In the genomic region with DNA sequence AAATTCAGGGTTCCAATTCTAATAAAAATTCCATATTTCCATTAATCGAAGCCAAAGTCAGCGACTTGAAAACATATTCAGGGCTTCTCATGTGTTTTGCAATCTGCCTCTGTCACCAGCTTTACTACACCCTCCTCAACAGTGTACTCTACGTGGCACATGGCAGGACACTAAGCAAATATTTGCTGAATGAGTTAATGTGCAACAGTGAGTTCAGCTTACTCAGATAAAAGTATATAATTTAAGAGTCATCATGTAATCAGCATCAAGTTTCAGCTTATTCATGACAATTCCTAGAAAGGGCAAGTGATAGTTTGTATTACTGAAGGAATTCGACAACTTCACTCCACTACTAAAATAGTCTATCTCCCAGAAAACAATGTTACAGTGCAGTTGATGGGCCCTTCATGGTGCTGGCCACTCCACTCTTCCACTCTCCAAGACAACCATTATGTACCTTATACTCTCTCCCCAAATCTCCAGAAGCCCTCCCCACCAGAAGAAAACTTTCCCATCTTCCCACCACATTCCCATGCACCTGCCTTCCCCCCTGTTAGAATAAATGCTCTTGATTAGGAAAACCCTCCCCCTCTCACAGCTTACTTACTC, we compare ENCODE assay signal across 14 cellular contexts.
DNase-seq lines count a peak whose midpoint lies in the region; ATAC-seq, FAIRE-seq and TF ChIP-seq lines count a peak whose summit lies in the region.
"Had no signal": no experiment of that assay in that cellular context is flagged by ENCODE, and none has a peak within 500 bp of the region (broad histone marks: within the 10 kb centered on the region; RNA-seq: fewer than 3 reads in every experiment).

No MANE protein-coding gene starts in this region.

- H3K36me3 Mint-ChIP-seq in T-helper 17 cell (ENCODE audit: low read depth) = peaks cover 2% of the 10 kb centered on the region
- H3K36me3 Mint-ChIP-seq: CD4-positive, alpha-beta memory T cell had no signal

- peaks cover 19% of the 10 kb centered on the region for H3K27me3 Mint-ChIP-seq in T-helper 17 cell

- DNase-seq in AG04449 (ENCODE audit: low read depth, low spot score) = peak; percentile 65
- DNase-seq in HS-5 (ENCODE audit: low read depth) = peak; percentile 76
- DNase-seq in SW480 (ENCODE audit: low spot score) = peak; percentile 5
- no peak for DNase-seq in T-helper 17 cell
- DNase-seq: CD4-positive, alpha-beta memory T cell; left cardiac atrium; MV-4-11; stimulated activated naive CD8-positive, alpha-beta T cell treated with anti-CD3 and anti-CD28 coated beads, Interleukin-15, Interleukin-2, amounts not matched to agents 100 U/mL and 50 U/mL, for 24 hours had no signal

- H3K9me3 ChIP-seq in T-helper 17 cell (ENCODE audit: control insufficient read depth, low read length, poor library complexity, severe bottlenecking) = no peaks in the 10 kb centered on the region

- ATAC-seq in GM21367 (IDR thresholded peaks at IDR 0.05; ENCODE audit: unreplicated experiment) (no peak), GM18868 (IDR thresholded peaks at IDR 0.05; ENCODE audit: unreplicated experiment) (no peak), T-helper 17 cell (no peak), GM18907 (IDR thresholded peaks at IDR 0.05; ENCODE audit: unreplicated experiment) (no peak)
- ATAC-seq: stimulated activated naive CD8-positive, alpha-beta T cell treated with anti-CD3 and anti-CD28 coated beads, Interleukin-15, Interleukin-2, amounts not matched to agents 100 U/mL and 50 U/mL, for 24 hours had no signal

- TF ChIP-seq CTCF in AG04449 (IDR thresholded peaks at IDR 0.05; ENCODE audit: insufficient read depth, low read length, missing control alignments) = no peak

- no peak overlapping the region for H3K4me3 Mint-ChIP-seq in T-helper 17 cell
- H3K4me3 Mint-ChIP-seq: CD4-positive, alpha-beta memory T cell had no signal

- H3K27ac Mint-ChIP-seq in T-helper 17 cell = no peak overlapping the region
- H3K27ac Mint-ChIP-seq: CD4-positive, alpha-beta memory T cell had no signal

- no peak overlapping the region for H3K4me3 ChIP-seq in AG04449 (ENCODE audit: low read depth, low read length)
- H3K4me3 ChIP-seq: SK-N-MC, skin epidermis had no signal

- POLR2A ChIA-PET in AG04449 (lab: Yijun Ruan, JAX) = interaction anchor here (0.7 kb wide), 1 partner anchor 212 kb away, joined by 3 read pairs; no protein-coding TSS in a partner anchor

- CTCF ChIA-PET in AG04449 (lab: Yijun Ruan, JAX) = interaction anchor here (1.1 to 1.9 kb wide), 2 partner anchors 9 to 222 kb away, joined by 3 to 7 read pairs; no protein-coding TSS in a partner anchor

- FAIRE-seq in islet of Langerhans (lab: Jason Lieb, UNC) = peak; percentile 99

- no peaks in the 10 kb centered on the region for H3K4me1 Mint-ChIP-seq in T-helper 17 cell
- H3K4me1 Mint-ChIP-seq: CD4-positive, alpha-beta memory T cell had no signal

Comparison
In these comparisons a context has a peak if more than half of its experiments do, and no peak if none do; other contexts are left out.
1. DNase-seq: peak in AG04449 (single experiment), HS-5 (single experiment) and SW480 (single experiment); none in T-helper 17 cell (0 of 3).